ENCODE assay signal across 18 cellular contexts in genomic region chr4:152967942-152968341, GRCh38.
"Had no signal": no experiment of that assay in that cellular context is flagged by ENCODE, and none has a peak within 500 bp of the region (broad histone marks: within the 10 kb centered on the region; RNA-seq: fewer than 3 reads in every experiment).

No MANE protein-coding gene starts in this region.

- H3K9me3 Mint-ChIP-seq: activated naive CD4-positive, alpha-beta T cell treated with anti-CD3 and anti-CD28 coated beads for 36 hours; activated naive CD8-positive, alpha-beta T cell treated with anti-CD3 and anti-CD28 coated beads, Interleukin-2, amount 10 ng/mL, durations not matched to agents 7 days and 5 days; activated T-cell treated with anti-CD3 and anti-CD28 coated beads, Interleukin-2, amount 50 U/mL, for 24 hours; central memory CD8-positive, alpha-beta T cell; effector memory CD8-positive, alpha-beta T cell; naive thymus-derived CD8-positive, alpha-beta T cell; stimulated activated naive CD8-positive, alpha-beta T cell treated with anti-CD3 and anti-CD28 coated beads, Interleukin-15, amount 100 ng/mL, for 72 hours had no signal

- H3K27ac ChIP-seq: dorsolateral prefrontal cortex, gastroesophageal sphincter, heart left ventricle, ovary, transverse colon had no signal

- H3K27ac Mint-ChIP-seq: activated naive CD4-positive, alpha-beta T cell treated with anti-CD3 and anti-CD28 coated beads for 36 hours; activated naive CD8-positive, alpha-beta T cell treated with anti-CD3 and anti-CD28 coated beads, Interleukin-2, amount 10 ng/mL, durations not matched to agents 7 days and 5 days; activated T-cell treated with anti-CD3 and anti-CD28 coated beads, Interleukin-2, amount 50 U/mL, for 24 hours; effector memory CD8-positive, alpha-beta T cell; stimulated activated naive CD8-positive, alpha-beta T cell treated with anti-CD3 and anti-CD28 coated beads, Interleukin-15, amount 100 ng/mL, for 72 hours had no signal

- H3K36me3 Mint-ChIP-seq: activated naive CD8-positive, alpha-beta T cell treated with anti-CD3 and anti-CD28 coated beads, Interleukin-2, amount 10 ng/mL, durations not matched to agents 7 days and 5 days; naive thymus-derived CD8-positive, alpha-beta T cell had no signal

- H3K27me3 Mint-ChIP-seq: activated naive CD8-positive, alpha-beta T cell treated with anti-CD3 and anti-CD28 coated beads, Interleukin-2, amount 10 ng/mL, durations not matched to agents 7 days and 5 days; activated T-cell treated with anti-CD3 and anti-CD28 coated beads, Interleukin-2, amount 50 U/mL, for 24 hours; central memory CD8-positive, alpha-beta T cell; effector memory CD8-positive, alpha-beta T cell; naive thymus-derived CD8-positive, alpha-beta T cell; stimulated activated naive CD8-positive, alpha-beta T cell treated with anti-CD3 and anti-CD28 coated beads, Interleukin-15, amount 100 ng/mL, for 72 hours had no signal

- H3K4me1 ChIP-seq: breast epithelium, gastroesophageal sphincter, heart left ventricle had no signal

- DNase-seq: activated naive CD4-positive, alpha-beta T cell treated with anti-CD3 and anti-CD28 coated beads for 36 hours; activated naive CD8-positive, alpha-beta T cell treated with anti-CD3 and anti-CD28 coated beads, Interleukin-2, amount 10 ng/mL, durations not matched to agents 7 days and 5 days; activated T-cell treated with anti-CD3 and anti-CD28 coated beads, Interleukin-2, amount 50 U/mL, for 24 hours; amniotic stem cell; dorsolateral prefrontal cortex; effector memory CD8-positive, alpha-beta T cell; heart left ventricle; naive thymus-derived CD8-positive, alpha-beta T cell; ovary; right cardiac atrium; stimulated activated CD4-positive, alpha-beta T cell treated with anti-CD3 and anti-CD28 coated beads, Interleukin-1b, Interleukin-23, amount 100 ng/mL, for 48 hours; stimulated activated naive CD8-positive, alpha-beta T cell treated with anti-CD3 and anti-CD28 coated beads, Interleukin-15, amount 100 ng/mL, for 72 hours; T-helper 1 cell; transverse colon had no signal

- H3K36me3 ChIP-seq: breast epithelium, heart left ventricle, ovary, transverse colon had no signal

- ATAC-seq: effector memory CD8-positive, alpha-beta T cell; gastroesophageal sphincter; heart left ventricle; naive thymus-derived CD8-positive, alpha-beta T cell; right cardiac atrium; stimulated activated naive CD8-positive, alpha-beta T cell treated with anti-CD3 and anti-CD28 coated beads, Interleukin-15, amount 100 ng/mL, for 72 hours had no signal

- H3K4me3 Mint-ChIP-seq: activated naive CD4-positive, alpha-beta T cell treated with anti-CD3 and anti-CD28 coated beads for 36 hours; activated naive CD8-positive, alpha-beta T cell treated with anti-CD3 and anti-CD28 coated beads, Interleukin-2, amount 10 ng/mL, durations not matched to agents 7 days and 5 days; activated T-cell treated with anti-CD3 and anti-CD28 coated beads, Interleukin-2, amount 50 U/mL, for 24 hours; central memory CD8-positive, alpha-beta T cell; effector memory CD8-positive, alpha-beta T cell; naive thymus-derived CD8-positive, alpha-beta T cell; stimulated activated naive CD8-positive, alpha-beta T cell treated with anti-CD3 and anti-CD28 coated beads, Interleukin-15, amount 100 ng/mL, for 72 hours had no signal

- H3K4me3 ChIP-seq: breast epithelium, dorsolateral prefrontal cortex, gastroesophageal sphincter, heart left ventricle, ovary, transverse colon, vagina had no signal

- H3K27me3 ChIP-seq: breast epithelium, dorsolateral prefrontal cortex, gastroesophageal sphincter, heart left ventricle, ovary, transverse colon, vagina had no signal

- H3K4me1 Mint-ChIP-seq: activated naive CD8-positive, alpha-beta T cell treated with anti-CD3 and anti-CD28 coated beads, Interleukin-2, amount 10 ng/mL, durations not matched to agents 7 days and 5 days; central memory CD8-positive, alpha-beta T cell; naive thymus-derived CD8-positive, alpha-beta T cell; stimulated activated naive CD8-positive, alpha-beta T cell treated with anti-CD3 and anti-CD28 coated beads, Interleukin-15, amount 100 ng/mL, for 72 hours had no signal

- H3K9me3 ChIP-seq: breast epithelium, gastroesophageal sphincter, heart left ventricle, ovary, transverse colon, vagina had no signal
